In the genomic region with DNA sequence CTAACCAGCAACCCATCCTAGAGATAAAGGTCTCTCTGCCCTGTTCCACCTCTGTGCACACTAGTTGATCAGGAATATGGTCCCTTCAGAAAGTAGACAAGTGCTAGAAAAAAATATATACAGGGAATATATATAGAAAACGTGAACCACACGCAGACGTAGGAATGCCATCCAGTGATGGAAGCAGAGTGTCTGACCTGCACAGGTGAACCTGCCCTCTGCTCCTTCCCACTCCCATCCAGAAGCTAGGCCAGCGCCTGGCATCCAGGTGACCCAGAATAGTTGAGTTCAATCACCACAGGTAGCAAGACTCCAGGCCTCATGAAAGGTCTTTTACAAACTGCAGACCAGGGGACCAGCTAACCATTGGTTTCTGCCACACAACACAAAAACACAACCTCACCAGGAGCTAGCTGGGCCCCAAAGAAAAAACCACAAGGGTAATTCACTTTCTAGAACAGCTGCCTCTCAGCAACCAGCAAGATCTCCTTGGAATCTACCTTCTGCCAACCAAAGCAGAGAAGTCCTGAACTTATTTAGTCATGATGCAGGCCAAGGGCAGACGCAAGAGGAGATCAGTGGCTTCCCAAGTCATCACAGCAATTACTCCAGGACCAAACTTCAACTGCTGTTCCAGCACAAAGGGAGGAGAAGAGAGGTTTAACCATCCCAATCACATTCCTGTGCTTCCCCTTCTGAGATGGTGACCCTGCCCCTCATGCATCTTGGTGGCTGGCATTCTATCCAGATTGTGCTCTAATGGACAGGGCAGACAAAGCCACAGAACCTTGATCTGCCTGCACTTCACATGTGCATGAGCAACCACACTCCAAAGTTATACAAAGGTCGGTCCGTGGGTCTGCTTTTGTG, we compare ENCODE assay signal across 15 cellular contexts. TPM values are rescaled to one million over a fixed set of nuclear protein-coding genes. Genes with fewer than 3 reads are reported as not detected.
A peak's percentile ranks its signal among the peaks of the same experiment; 100 is the strongest.
DNase-seq lines count a peak whose midpoint lies in the region; ATAC-seq and TF ChIP-seq lines count a peak whose summit lies in the region.
"Had no signal": no experiment of that assay in that cellular context is flagged by ENCODE, and none has a peak within 500 bp of the region (broad histone marks: within the 10 kb centered on the region; RNA-seq: fewer than 3 reads in every experiment).

No MANE protein-coding gene starts in this region.

- no peak overlapping the region for H3K4ac ChIP-seq in mesenchymal stem cell (ENCODE audit: low read depth in 1 of 2, low read length in 2 of 2)

- DNase-seq in GM10248 (ENCODE audit: extremely low spot score) (peak; percentile 6), HEK293T (ENCODE audit: extremely low spot score) (peak; percentile 6), astrocyte of the hippocampus (ENCODE audit: low read depth, low spot score) (peak; percentile 25), mesenchymal stem cell (no peak), T1000 (lab: John Stamatoyannopoulos, UW) (no peak), NCI-H446 treated with DMSO at 0.1 percent for 48 hours (lab: John Stamatoyannopoulos, UW) (no peak), NCI-H748 (lab: John Stamatoyannopoulos, UW; ENCODE audit: unreplicated experiment) (no peak)
- DNase-seq: DMS 273 treated with DMSO at 0.1 percent for 48 hours, H9, NCI-H2029 treated with DMSO at 0.1 percent for 48 hours, NCI-H510A, SK-N-SH had no signal

- no peak overlapping the region for H2BK12ac ChIP-seq in mesenchymal stem cell (ENCODE audit: low read length in 2 of 2)

- no peak overlapping the region for H2BK15ac ChIP-seq in mesenchymal stem cell (ENCODE audit: low read depth, poor library complexity, severe bottlenecking)

- 97% methylated on average over 7 of the region's 7 CpGs for whole genome bisulfite sequencing in mesenchymal stem cell

- TF ChIP-seq CTCF in GM10248 (IDR thresholded peaks at IDR 0.05; ENCODE audit: control extremely low read depth, extremely low read depth, low read depth, missing control alignments), result no peak

- no peaks in the 10 kb centered on the region for H3K27me3 ChIP-seq in mesenchymal stem cell (ENCODE audit: control insufficient read depth in 1 of 2, insufficient read depth in 1 of 2, low read length in 2 of 2)

- no peaks in the 10 kb centered on the region for H3K9me3 ChIP-seq in mesenchymal stem cell (ENCODE audit: control insufficient read depth, low read length)
- H3K9me3 ChIP-seq: SK-N-SH had no signal

- H2AK5ac ChIP-seq in mesenchymal stem cell (ENCODE audit: low read length, severe bottlenecking), result peak overlapping the region; percentile 21

- POLR2A ChIA-PET in GM10248 (lab: Yijun Ruan, JAX), result no interaction called here
- POLR2A ChIA-PET in HEK293T (lab: Yijun Ruan, JAX), result no interaction called here

- no peak for ATAC-seq in GM21737 (IDR thresholded peaks at IDR 0.05; ENCODE audit: unreplicated experiment)

- H4K91ac ChIP-seq in mesenchymal stem cell (ENCODE audit: low read length), result no peak overlapping the region

- H3K18ac ChIP-seq in mesenchymal stem cell (ENCODE audit: low read depth in 1 of 2, low read length in 2 of 2), result no peak overlapping the region

- no peak overlapping the region for H2AFZ ChIP-seq in mesenchymal stem cell (ENCODE audit: low read depth, low read length)

- peaks cover 19% of the 10 kb centered on the region for H3K4me1 ChIP-seq in mesenchymal stem cell (ENCODE audit: control insufficient read depth, insufficient read depth, low read depth, low read length)

- H3K4me2 ChIP-seq in mesenchymal stem cell (ENCODE audit: low read length, poor library complexity, severe bottlenecking), result no peak overlapping the region
- H3K4me2 ChIP-seq: SK-N-SH had no signal

- no peak overlapping the region for H3K27ac ChIP-seq in mesenchymal stem cell (ENCODE audit: low read length, poor library complexity, severe bottlenecking)
- H3K27ac ChIP-seq: HL-60 had no signal

- CTCF ChIA-PET in GM10248 (lab: Yijun Ruan, JAX) (interaction anchor here (0.9 to 7.7 kb wide), 21 partner anchors 9 to 402 kb away, joined by 3 to 93 read pairs (median 6); no protein-coding TSS in a partner anchor), HEK293T (lab: Yijun Ruan, JAX) (interaction anchor here (0.6 to 1.8 kb wide), 6 partner anchors 9 to 923 kb away, joined by 3 to 15 read pairs (median 3); a partner anchor contains a TSS)

- no peak overlapping the region for H3K23ac ChIP-seq in mesenchymal stem cell (ENCODE audit: low read length in 2 of 2)

- peaks cover 21 to 42% of the 10 kb centered on the region in 2 experiments for H3K36me3 ChIP-seq in mesenchymal stem cell (ENCODE audit: control insufficient read depth in 1 of 2, insufficient read depth in 2 of 2, low read depth in 1 of 2, low read length in 2 of 2)

- H3K14ac ChIP-seq in mesenchymal stem cell (ENCODE audit: low read length in 2 of 2), result no peak overlapping the region

- no peak overlapping the region for H2BK5ac ChIP-seq in mesenchymal stem cell (ENCODE audit: low read depth, low read length, poor library complexity, severe bottlenecking)

- H3K4me3 ChIP-seq in mesenchymal stem cell (ENCODE audit: insufficient read depth in 1 of 2, low read depth in 1 of 2, low read length in 2 of 2), result no peak overlapping the region

- H2BK120ac ChIP-seq in mesenchymal stem cell (ENCODE audit: low read depth, low read length), result no peak overlapping the region

- no peak overlapping the region for H3K9ac ChIP-seq in mesenchymal stem cell (ENCODE audit: low read length)
- H3K9ac ChIP-seq: SK-N-SH had no signal

- no peak overlapping the region for H4K8ac ChIP-seq in mesenchymal stem cell (ENCODE audit: low read length)

- H3K79me1 ChIP-seq in mesenchymal stem cell (replicated peaks; ENCODE audit: low read length, poor library complexity, severe bottlenecking), result peaks cover 8% of the 10 kb centered on the region

TF ChIP-seq in HEK293T, 16 proteins besides CTCF, POLR2A, EP300 and RAD21:
- TF ChIP-seq SP1 (IDR thresholded peaks at IDR 0.05), result no peak
- TF ChIP-seq FOXA1 (IDR thresholded peaks at IDR 0.05), result no peak
- TF ChIP-seq TARDBP (IDR thresholded peaks at IDR 0.05), result no peak
- TF ChIP-seq ELF4 (IDR thresholded peaks at IDR 0.05), result no peak
- TF ChIP-seq, protein P1, sequence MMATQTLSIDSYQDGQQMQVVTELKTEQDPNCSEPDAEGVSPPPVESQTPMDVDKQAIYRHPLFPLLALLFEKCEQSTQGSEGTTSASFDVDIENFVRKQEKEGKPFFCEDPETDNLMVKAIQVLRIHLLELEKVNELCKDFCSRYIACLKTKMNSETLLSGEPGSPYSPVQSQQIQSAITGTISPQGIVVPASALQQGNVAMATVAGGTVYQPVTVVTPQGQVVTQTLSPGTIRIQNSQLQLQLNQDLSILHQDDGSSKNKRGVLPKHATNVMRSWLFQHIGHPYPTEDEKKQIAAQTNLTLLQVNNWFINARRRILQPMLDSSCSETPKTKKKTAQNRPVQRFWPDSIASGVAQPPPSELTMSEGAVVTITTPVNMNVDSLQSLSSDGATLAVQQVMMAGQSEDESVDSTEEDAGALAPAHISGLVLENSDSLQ (IDR thresholded peaks at IDR 0.05), result no peak
- no peak for TF ChIP-seq ZNF384 (IDR thresholded peaks at IDR 0.05)
- TF ChIP-seq SUZ12 (IDR thresholded peaks at IDR 0.05), result no peak
- TF ChIP-seq CTBP1 (IDR thresholded peaks at IDR 0.05; ENCODE audit: borderline replicate concordance), result no peak
- TF ChIP-seq L3MBTL2 (conservative IDR thresholded peaks at IDR 0.05), result no peak
- TF ChIP-seq ARNT (IDR thresholded peaks at IDR 0.05), result no peak

RNA-seq across cellular contexts. Expression of a gene that starts 53.0 kb away (rescaled TPM):
- 6.1 TPM for polyA plus RNA-seq in mesenchymal stem cell (2013, experiment 1 of 2)
- 5.8 TPM for polyA plus RNA-seq in mesenchymal stem cell (2013, experiment 2 of 2)
- polyA plus RNA-seq: CD14-positive monocyte had no signal

Comparison
In these comparisons a context has a peak if more than half of its experiments do, and no peak if none do; other contexts are left out.
1. DNase-seq: peak in GM10248 (single experiment), HEK293T (single experiment) and astrocyte of the hippocampus (single experiment); none in mesenchymal stem cell (single experiment), T1000 (single experiment), NCI-H446 treated with DMSO at 0.1 percent for 48 hours (single experiment) and NCI-H748 (single experiment).